In genomic region chr2:144715992-144716391, GRCh38 we compare ENCODE assay signal across 22 cellular contexts.
A peak's percentile ranks its signal among the peaks of the same experiment; 100 is the strongest.
DNase-seq lines count a peak whose midpoint lies in the region; ATAC-seq, FAIRE-seq and TF ChIP-seq lines count a peak whose summit lies in the region.
"Had no signal": no experiment of that assay in that cellular context is flagged by ENCODE, and none has a peak within 500 bp of the region (broad histone marks: within the 10 kb centered on the region; RNA-seq: fewer than 3 reads in every experiment).

No MANE protein-coding gene starts in this region.

- no peaks in the 10 kb centered on the region for H3K27me3 Mint-ChIP-seq in mesothelial cell of epicardium (ENCODE audit: low read depth)
- H3K27me3 Mint-ChIP-seq: B cell; CD4-positive, alpha-beta T cell had no signal

- H3K9me3 Mint-ChIP-seq in mesothelial cell of epicardium = peaks cover 37% of the 10 kb centered on the region

- no peak for FAIRE-seq in HepG2 (lab: Jason Lieb, UNC)
- peak; percentile 26 for FAIRE-seq in K562 (lab: Jason Lieb, UNC)
- FAIRE-seq: A549, D721Med, G401.6, GM12891, GM19239 had no signal

- H3K36me3 ChIP-seq in HepG2 (replicated peaks in 1 of 2; ENCODE audit: control insufficient read depth in 1 of 2, insufficient read depth in 2 of 2, low read length in 2 of 2) = no peaks in the 10 kb centered on the region
- H3K36me3 ChIP-seq in right lobe of liver = no peaks in the 10 kb centered on the region
- H3K36me3 ChIP-seq in K562 (ENCODE audit: control insufficient read depth, insufficient read depth, low read length) = no peaks in the 10 kb centered on the region

- no peaks in the 10 kb centered on the region for H3K9me1 ChIP-seq in K562 (ENCODE audit: control insufficient read depth, insufficient read depth, low read length)

- peaks cover 27% of the 10 kb centered on the region for H3K36me3 Mint-ChIP-seq in mesothelial cell of epicardium
- H3K36me3 Mint-ChIP-seq: CD8-positive, alpha-beta T cell had no signal

- no peak for ATAC-seq in HepG2
- no peak for ATAC-seq in right lobe of liver
- peak; percentile 88 for ATAC-seq in K562
- ATAC-seq in HG02610 (IDR thresholded peaks at IDR 0.05; ENCODE audit: unreplicated experiment) = no peak
- ATAC-seq in GM19467 (IDR thresholded peaks at IDR 0.05; ENCODE audit: unreplicated experiment) = no peak
- ATAC-seq: A549; CD8-positive, alpha-beta T cell had no signal

- no peak overlapping the region for H3K4me3 ChIP-seq in HepG2 (replicated peaks in 1 of 3; ENCODE audit: insufficient read depth in 1 of 3, low read depth in 2 of 3, low read length in 3 of 3)
- H3K4me3 ChIP-seq in right lobe of liver = no peak overlapping the region
- H3K4me3 ChIP-seq in K562 = no peak overlapping the region
- H3K4me3 ChIP-seq: A549; BLaER1 treated with 17β-estradiol and CSF1 and Interleukin-3, amounts not matched to agents 10 nM and 100 nM had no signal

- no peak overlapping the region for H3K4me3 Mint-ChIP-seq in mesothelial cell of epicardium
- H3K4me3 Mint-ChIP-seq: B cell; CD4-positive, alpha-beta T cell; CD8-positive, alpha-beta T cell had no signal

- TF ChIP-seq POLR2A in HepG2 (IDR thresholded peaks at IDR 0.05; ENCODE audit: insufficient read depth in 1 of 2, low read depth in 2 of 2, low read length in 2 of 2) (no peak), right lobe of liver (IDR thresholded peaks at IDR 0.05) (no peak), K562 (conservative IDR thresholded peaks at IDR 0.05) (no peak)

- H3K79me2 ChIP-seq in HepG2 (ENCODE audit: insufficient read depth, low read length) (no peaks in the 10 kb centered on the region), K562 (ENCODE audit: control insufficient read depth, insufficient read depth, low read length) (no peaks in the 10 kb centered on the region)

- BruUV-seq in HepG2 (replicated peaks; lab: Mats Ljungman, UMichigan) (no TSS peak), K562 (replicated peaks; lab: Mats Ljungman, UMichigan) (no TSS peak)

- WGBS in HepG2 (ENCODE audit: low lambda C conversion rate) = 7% methylated on average over 3 of the region's 3 CpGs
- WGBS in right lobe of liver (ENCODE audit: insufficient coverage, low coverage, low lambda C conversion rate, missing lambda C conversion rate) = 56% methylated on average over 3 of the region's 3 CpGs
- 52% methylated on average over 3 of the region's 3 CpGs for WGBS in K562 (ENCODE audit: insufficient coverage, low coverage, missing lambda C conversion rate)

- in situ Hi-C loops in HepG2 (cut with HindIII; ENCODE audit: extremely low pct_ligation_motif_present, low pct_unique_long_range_greater_than_20kb) = no loop called here
- in situ Hi-C loops in K562 (cut with MboI) = no loop called here

- intact Hi-C loops in HepG2 (cut with micrococcal nuclease; ENCODE audit: unreplicated experiment) = no loop called here
- intact Hi-C loops in right lobe of liver (cut with DNase I) = no loop called here
- intact Hi-C loops in K562 (cut with micrococcal nuclease) = no loop called here

- CTCF ChIA-PET in HepG2 (lab: Yijun Ruan, JAX; ENCODE audit: low intra/inter-chr PET ratio, low total read pairs) = no interaction called here
- CTCF ChIA-PET in K562 (lab: Yijun Ruan, JAX; ENCODE audit: low intra/inter-chr PET ratio) = no interaction called here

- H3K27ac Mint-ChIP-seq in mesothelial cell of epicardium = peak overlapping the region; percentile 30
- H3K27ac Mint-ChIP-seq: B cell; CD4-positive, alpha-beta T cell; CD8-positive, alpha-beta T cell had no signal

- H2AFZ ChIP-seq in HepG2 (ENCODE audit: low read length) (no peak overlapping the region), K562 (ENCODE audit: low read depth, low read length) (peak overlapping the region; percentile 88)

- H3K27ac ChIP-seq in HepG2 (ENCODE audit: extremely low read length, insufficient read depth, low read length) (no peak overlapping the region), right lobe of liver (no peak overlapping the region), K562 (ENCODE audit: extremely low read depth, low read depth, low read length) (peak overlapping the region; percentile 58; the same call in 2 of the 3 replicates)
- H3K27ac ChIP-seq: 22Rv1; A549; BLaER1 treated with 17β-estradiol and CSF1 and Interleukin-3, amounts not matched to agents 10 nM and 100 nM; C4-2B had no signal

- H3K9me3 ChIP-seq in HepG2 (ENCODE audit: low read length) (peaks cover 36% of the 10 kb centered on the region), right lobe of liver (no peaks in the 10 kb centered on the region), K562 (replicated peaks; ENCODE audit: control insufficient read depth, insufficient read depth, low read depth, low read length) (peaks cover 6% of the 10 kb centered on the region; the same call in 1 of the 2 replicates)

- no peak for DNase-seq in HepG2 (ENCODE audit: low spot score)
- no peak for DNase-seq in right lobe of liver
- DNase-seq in K562 (ENCODE audit: extremely low read depth in 1 of 4, low spot score in 3 of 4) = peak in 2 of 4 experiments; percentile 19 to 32
- no peak for DNase-seq in mesothelial cell of epicardium (ENCODE audit: low spot score in 2 of 2, unreplicated experiment in 2 of 2)
- DNase-seq: AML-193; Caco-2; Calu3; CD4-positive, alpha-beta T cell; CD8-positive, alpha-beta T cell; DMS79 treated with DMSO at 0.1 percent for 48 hours; GF-D8 had no signal

- H3K27me3 ChIP-seq in HepG2 (ENCODE audit: control insufficient read depth in 1 of 2, insufficient read depth in 2 of 2, low read length in 2 of 2) = no peaks in the 10 kb centered on the region
- no peaks in the 10 kb centered on the region for H3K27me3 ChIP-seq in right lobe of liver
- H3K27me3 ChIP-seq in K562 (ENCODE audit: control insufficient read depth in 2 of 2, insufficient read depth in 2 of 2, low read length in 2 of 2) = no peaks in the 10 kb centered on the region
- H3K27me3 ChIP-seq: BLaER1 treated with 17β-estradiol and CSF1 and Interleukin-3, amounts not matched to agents 10 nM and 100 nM had no signal

- no peak overlapping the region for H3K9ac ChIP-seq in HepG2 (ENCODE audit: insufficient read depth, low read depth, low read length)
- H3K9ac ChIP-seq in K562 (ENCODE audit: insufficient read depth in 1 of 2, low read depth in 2 of 2, low read length in 2 of 2) = peak overlapping the region in 1 of 2 experiments; percentile 7; a peak in 1 of 4 replicates
- H3K9ac ChIP-seq: BLaER1 treated with 17β-estradiol and CSF1 and Interleukin-3, amounts not matched to agents 10 nM and 100 nM had no signal

- TF ChIP-seq RAD21 in HepG2 (CRISPR knock-in tag; IDR thresholded peaks at IDR 0.05) (no peak), K562 (CRISPR knock-in tag; conservative IDR thresholded peaks at IDR 0.05 in 1 of 2, IDR thresholded peaks at IDR 0.05 in 1 of 2) (no peak)

- no peak for TF ChIP-seq CTCF in HepG2 (CRISPR knock-in tag; IDR thresholded peaks at IDR 0.05)
- TF ChIP-seq CTCF in right lobe of liver (IDR thresholded peaks at IDR 0.05) = no peak
- TF ChIP-seq CTCF in K562 (IDR thresholded peaks at IDR 0.05 in 2 of 3, conservative IDR thresholded peaks at IDR 0.05 in 1 of 3; ENCODE audit: insufficient read depth in 2 of 3, low read depth in 1 of 3, low read length in 3 of 3) = no peak
- no peak for TF ChIP-seq CTCF in mesothelial cell of epicardium (IDR thresholded peaks at IDR 0.05; ENCODE audit: unreplicated experiment)

- TF ChIP-seq EP300 in HepG2 (IDR thresholded peaks at IDR 0.05; ENCODE audit: low read depth in 2 of 2, low read length in 2 of 2) = no peak
- TF ChIP-seq EP300 in HepG2 (CRISPR knock-in tag; IDR thresholded peaks at IDR 0.05; ENCODE audit: borderline replicate concordance) = no peak
- no peak for TF ChIP-seq EP300 in K562 (IDR thresholded peaks at IDR 0.05; ENCODE audit: low read length)

- H3K4me1 Mint-ChIP-seq in mesothelial cell of epicardium = peaks cover 36% of the 10 kb centered on the region

- POLR2A ChIA-PET in HepG2 (lab: Yijun Ruan, JAX) (no interaction called here), K562 (lab: Yijun Ruan, JAX) (no interaction called here)

- H3K4me1 ChIP-seq in HepG2 (ENCODE audit: insufficient read depth, low read length) = no peaks in the 10 kb centered on the region
- no peaks in the 10 kb centered on the region for H3K4me1 ChIP-seq in right lobe of liver
- H3K4me1 ChIP-seq in K562 (replicated peaks in 1 of 2; ENCODE audit: control insufficient read depth in 2 of 2, insufficient read depth in 2 of 2, low read length in 2 of 2) = peaks cover 0 to 8% of the 10 kb centered on the region in 2 experiments; a peak in 2 of 5 replicates
- H3K4me1 ChIP-seq: A549, Caco-2 had no signal

- H3K4me2 ChIP-seq in HepG2 (ENCODE audit: low read depth, low read length) = no peak overlapping the region
- H3K4me2 ChIP-seq in K562 (ENCODE audit: insufficient read depth, low read length) = peak overlapping the region; percentile 11; the same call in 1 of the 2 replicates
- H3K4me2 ChIP-seq: A549 had no signal

- H4K20me1 ChIP-seq in HepG2 (ENCODE audit: insufficient read depth, low read length) (no peaks in the 10 kb centered on the region), K562 (replicated peaks; ENCODE audit: control insufficient read depth, insufficient read depth, low read length) (no peaks in the 10 kb centered on the region)
- H4K20me1 ChIP-seq: BLaER1 treated with 17β-estradiol and CSF1 and Interleukin-3, amounts not matched to agents 10 nM and 100 nM had no signal

TF ChIP-seq in HepG2, 621 proteins besides CTCF, POLR2A, EP300 and RAD21 (continues in another document):
- no peak for TF ChIP-seq REL (CRISPR knock-in tag; conservative IDR thresholded peaks at IDR 0.05)

TF ChIP-seq in K562, 482 proteins besides CTCF, POLR2A, EP300 and RAD21 (continues in another document):
- no peak for TF ChIP-seq NFIC (IDR thresholded peaks at IDR 0.05)
- TF ChIP-seq THRAP3 (IDR thresholded peaks at IDR 0.05; ENCODE audit: borderline replicate concordance) = no peak
- no peak for TF ChIP-seq ZNF197 (CRISPR knock-in tag; IDR thresholded peaks at IDR 0.05; ENCODE audit: low read depth)
- no peak for TF ChIP-seq ZBTB7A (IDR thresholded peaks at IDR 0.05; ENCODE audit: borderline replicate concordance, control insufficient read depth, low read depth, low read length)
- TF ChIP-seq NR2C2 (CRISPR knock-in tag; IDR thresholded peaks at IDR 0.05) = no peak
- TF ChIP-seq NR2C2 (tag; IDR thresholded peaks at IDR 0.05) = peak; percentile 63
- TF ChIP-seq TSC22D4 (tag; IDR thresholded peaks at IDR 0.05) = no peak
- TF ChIP-seq KLF16 (IDR thresholded peaks at IDR 0.05) = no peak
- no peak for TF ChIP-seq RHOXF2B (CRISPR knock-in tag; conservative IDR thresholded peaks at IDR 0.05)
- no peak for TF ChIP-seq CHD2 (IDR thresholded peaks at IDR 0.05; ENCODE audit: low read depth, low read length)
- TF ChIP-seq SP1 (CRISPR knock-in tag; IDR thresholded peaks at IDR 0.05) = no peak
- no peak for TF ChIP-seq ZNF384 (IDR thresholded peaks at IDR 0.05; ENCODE audit: low read depth, low read length)
- TF ChIP-seq ZNF121 (CRISPR knock-in tag; conservative IDR thresholded peaks at IDR 0.05) = no peak
- 0 out of 2 replicates have a peak, but pooled peaks have one; percentile 27 for TF ChIP-seq ZNF41 (CRISPR knock-in tag; conservative IDR thresholded peaks at IDR 0.05)
- TF ChIP-seq CBX1 (IDR thresholded peaks at IDR 0.05; ENCODE audit: low read depth) = no peak
- TF ChIP-seq KHSRP (IDR thresholded peaks at IDR 0.05) = no peak
- no peak for TF ChIP-seq ZNF165 (CRISPR knock-in tag; IDR thresholded peaks at IDR 0.05; ENCODE audit: borderline replicate concordance)
- peak; percentile 90 for TF ChIP-seq ATF7 (IDR thresholded peaks at IDR 0.05)

Comparison
In these comparisons a context has a peak if more than half of its experiments do, and no peak if none do; other contexts are left out.
1. Of the 241 proteins assayed by ChIP-seq in both HepG2 and K562: peak only in HepG2: none; only in K562: ATF3, ATF4, CEBPB, CEBPG, CREB3, DPF2 and 9 more; in both: none; in neither: 220; mixed calls (peak in some experiments, not most) for 6.